In the genomic region with DNA sequence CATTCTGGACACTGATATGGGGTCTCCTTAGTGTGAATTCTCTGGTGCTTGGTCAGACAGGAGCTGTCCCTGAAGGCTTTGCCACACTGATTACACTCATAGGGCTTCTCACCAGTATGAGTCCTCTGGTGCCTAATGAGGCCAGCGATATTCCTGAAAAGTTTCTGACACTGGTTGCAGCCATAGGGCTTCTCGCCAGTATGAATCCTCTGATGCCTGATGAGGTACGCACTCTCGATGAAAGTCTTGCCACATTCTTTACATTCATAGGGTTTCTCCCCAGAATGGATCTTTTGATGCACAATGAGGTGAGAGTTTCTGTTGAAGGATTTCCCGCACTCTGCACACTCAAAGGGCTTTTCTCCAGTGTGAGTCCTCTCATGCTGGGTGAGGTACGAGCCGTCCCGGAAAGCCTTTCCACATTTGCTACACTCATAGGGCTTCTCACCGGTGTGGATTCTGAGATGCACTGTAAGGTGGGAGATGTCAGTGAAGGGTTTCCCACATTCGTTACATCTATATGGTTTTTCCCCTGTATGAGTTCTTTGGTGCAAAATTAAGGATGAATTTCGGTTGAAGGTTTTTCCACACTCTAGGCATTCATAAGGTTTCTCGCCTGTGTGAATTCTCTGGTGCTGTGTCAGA, we compare ENCODE assay signal across 18 cellular contexts. TPM values are rescaled to one million over a fixed set of nuclear protein-coding genes. Genes with fewer than 3 reads are reported as not detected.
A peak's percentile ranks its signal among the peaks of the same experiment; 100 is the strongest.
DNase-seq lines count a peak whose midpoint lies in the region.
"Had no signal": no experiment of that assay in that cellular context is flagged by ENCODE, and none has a peak within 500 bp of the region (broad histone marks: within the 10 kb centered on the region; RNA-seq: fewer than 3 reads in every experiment).

No MANE protein-coding gene starts in this region.

- H3K27ac ChIP-seq in temporal lobe (ENCODE audit: low read depth, low read length) = peak overlapping the region; percentile 9
- H3K27ac ChIP-seq: ascending aorta, psoas muscle had no signal

- peak overlapping the region; percentile 29; the same call in 1 of the 2 replicates for H3K4me3 ChIP-seq in iPS-18c (ENCODE audit: insufficient read depth, low read depth, low read length)
- H3K4me3 ChIP-seq: psoas muscle had no signal

- H3K9me3 ChIP-seq in iPS-18c (ENCODE audit: control insufficient read depth, insufficient read depth, low read length) = peaks cover 68% of the 10 kb centered on the region

- peak; percentile 37 for DNase-seq in NCI-H748 (lab: John Stamatoyannopoulos, UW; ENCODE audit: unreplicated experiment)
- DNase-seq in NCI-H748 treated with DMSO at 0.1 percent for 48 hours (lab: John Stamatoyannopoulos, UW) = no peak
- peak; percentile 25 for DNase-seq in RPMI7951 (ENCODE audit: low read depth)
- no peak for DNase-seq in amniotic stem cell (lab: John Stamatoyannopoulos, UW)
- no peak for DNase-seq in amygdala (lab: John Stamatoyannopoulos, UW)
- DNase-seq in T-helper 2 cell = no peak
- DNase-seq: activated CD4-positive, alpha-beta T cell treated with anti-CD3 and anti-CD28 coated beads, Interleukin-2, amount 10 ng/mL, durations not matched to agents 24 days and 14 days; activated gamma-delta T cell treated with Interleukin-2 at 50 U/mL for 16 hours; CD4-positive, alpha-beta T cell; NCI-H2081 treated with DMSO at 0.1 percent for 48 hours; NCI-H526 treated with DMSO at 0.1 percent for 48 hours; nephron progenitor cell; psoas muscle; stimulated activated CD4-positive, alpha-beta T cell treated with anti-CD3 and anti-CD28 coated beads, Interleukin-12 subunit alpha, Interleukin-12 subunit beta, amount 100 ng/mL, for 4 hours; stimulated activated naive CD4-positive, alpha-beta T cell had no signal

RNA-seq across cellular contexts. Expression of gene ZNF329, which starts 22.4 kb away (rescaled TPM):
- total RNA-seq in RPMI7951 (2014; rRNA removed; shearing (Covaris generic)) = 6.8 and 9.4 TPM in 2 replicates
- 26.3 TPM for total RNA-seq in temporal lobe

RNA-seq across cellular contexts. Expression of gene ZSCAN18, which starts 30.1 kb away (rescaled TPM):
- 1.8 and 3.0 TPM in 2 replicates for total RNA-seq in RPMI7951 (2014; rRNA removed; shearing (Covaris generic))
- 83.6 TPM for total RNA-seq in temporal lobe

RNA-seq across cellular contexts. Expression of gene ZNF274, which starts 54.7 kb away (rescaled TPM):
- total RNA-seq in RPMI7951 (2014; rRNA removed; shearing (Covaris generic)) = 22.7 and 23.7 TPM in 2 replicates
- 18.7 TPM for total RNA-seq in temporal lobe

Comparison
In these comparisons a context has a peak if more than half of its experiments do, and no peak if none do; other contexts are left out.
1. DNase-seq: peak in NCI-H748 (single experiment) and RPMI7951 (single experiment); none in NCI-H748 treated with DMSO at 0.1 percent for 48 hours (single experiment), amniotic stem cell (single experiment), amygdala (0 of 56) and T-helper 2 cell (0 of 5).
2. RNA of gene ZSCAN18, which starts 30.1 kb away (total RNA-seq): 83.6 TPM in temporal lobe (single experiment); 1.8 to 3.0 TPM in RPMI7951; every median in the first group is over 10 times any median in the second.